23 cellular contexts compared by ENCODE assay signal in genomic region chr6:143267740-143268139, GRCh38.
"Had no signal": no experiment of that assay in that cellular context is flagged by ENCODE, and none has a peak within 500 bp of the region (broad histone marks: within the 10 kb centered on the region; RNA-seq: fewer than 3 reads in every experiment).

No MANE protein-coding gene starts in this region.

- H3K36me3 Mint-ChIP-seq: activated CD4-positive, alpha-beta memory T cell treated with anti-CD3 and anti-CD28 coated beads for 36 hours; mesothelial cell of epicardium had no signal

- H3K27me3 Mint-ChIP-seq: activated CD4-positive, alpha-beta memory T cell treated with anti-CD3 and anti-CD28 coated beads for 36 hours; activated naive CD8-positive, alpha-beta T cell treated with anti-CD3 and anti-CD28 coated beads for 36 hours; naive thymus-derived CD8-positive, alpha-beta T cell; stimulated activated naive CD8-positive, alpha-beta T cell treated with anti-CD3 and anti-CD28 coated beads, Interleukin-15, Interleukin-2, amounts not matched to agents 100 ng/mL and 50 ng/mL, for 24 hours had no signal

- DNase-seq: activated CD4-positive, alpha-beta memory T cell treated with anti-CD3 and anti-CD28 coated beads for 36 hours; activated CD4-positive, alpha-beta T cell treated with anti-CD3 and anti-CD28 coated beads for 48 hours; activated naive CD4-positive, alpha-beta T cell treated with Interleukin-2 at 50 U/mL for 16 hours; activated naive CD8-positive, alpha-beta T cell treated with anti-CD3 and anti-CD28 coated beads for 36 hours; activated T-cell treated with anti-CD3 and anti-CD28 coated beads, Interleukin-2, amount 50 U/mL, for 48 hours; amygdala; body of pancreas; cortex of kidney; foreskin keratinocyte; kidney glomerular epithelial cell; left ventricle myocardium inferior; naive thymus-derived CD8-positive, alpha-beta T cell; ovary; stimulated activated CD4-positive, alpha-beta T cell treated with anti-CD3 and anti-CD28 coated beads, Interleukin-1b, Interleukin-23, amount 100 ng/mL, for 48 hours; substantia nigra; T1000; tibial artery had no signal

- H3K4me1 ChIP-seq: body of pancreas, prostate gland had no signal

- H3K36me3 ChIP-seq: cardiac muscle cell, left ventricle myocardium inferior, ovary, prostate gland, tibial artery had no signal

- H3K4me1 Mint-ChIP-seq: activated naive CD8-positive, alpha-beta T cell treated with anti-CD3 and anti-CD28 coated beads for 36 hours; naive thymus-derived CD8-positive, alpha-beta T cell had no signal

- H3K9me3 ChIP-seq: body of pancreas, left ventricle myocardium inferior, ovary, prostate gland, tibial artery had no signal

- H3K27ac ChIP-seq: body of pancreas, cardiac muscle cell, epithelial cell of prostate, foreskin keratinocyte, left ventricle myocardium inferior, ovary, prostate gland had no signal

- H3K9me3 Mint-ChIP-seq: activated CD4-positive, alpha-beta memory T cell treated with anti-CD3 and anti-CD28 coated beads for 36 hours; activated naive CD8-positive, alpha-beta T cell treated with anti-CD3 and anti-CD28 coated beads for 36 hours; T-helper 1 cell treated with Interleukin-12 subunit alpha and Interleukin-12 subunit beta and Interleukin-4 antibody, amounts not matched to agents 30 μg/mL and 1 μg/mL, for 36 hours had no signal

- H3K27me3 ChIP-seq: body of pancreas, cardiac muscle cell, foreskin keratinocyte, ovary, tibial artery had no signal

- H3K4me3 Mint-ChIP-seq: activated CD4-positive, alpha-beta memory T cell treated with anti-CD3 and anti-CD28 coated beads for 36 hours; activated naive CD8-positive, alpha-beta T cell treated with anti-CD3 and anti-CD28 coated beads for 36 hours; mesothelial cell of epicardium; naive thymus-derived CD8-positive, alpha-beta T cell; stimulated activated naive CD8-positive, alpha-beta T cell treated with anti-CD3 and anti-CD28 coated beads, Interleukin-15, Interleukin-2, amounts not matched to agents 100 ng/mL and 50 ng/mL, for 24 hours; T-helper 1 cell treated with Interleukin-12 subunit alpha and Interleukin-12 subunit beta and Interleukin-4 antibody, amounts not matched to agents 30 μg/mL and 1 μg/mL, for 36 hours had no signal

- H3K4me3 ChIP-seq: body of pancreas, cardiac muscle cell, left ventricle myocardium inferior, ovary, prostate gland, tibial artery had no signal

- H3K27ac Mint-ChIP-seq: activated CD4-positive, alpha-beta memory T cell treated with anti-CD3 and anti-CD28 coated beads for 36 hours; activated naive CD8-positive, alpha-beta T cell treated with anti-CD3 and anti-CD28 coated beads for 36 hours; mesothelial cell of epicardium; naive thymus-derived CD8-positive, alpha-beta T cell; stimulated activated naive CD8-positive, alpha-beta T cell treated with anti-CD3 and anti-CD28 coated beads, Interleukin-15, Interleukin-2, amounts not matched to agents 100 ng/mL and 50 ng/mL, for 24 hours; T-helper 1 cell treated with Interleukin-12 subunit alpha and Interleukin-12 subunit beta and Interleukin-4 antibody, amounts not matched to agents 30 μg/mL and 1 μg/mL, for 36 hours had no signal

- ATAC-seq: body of pancreas; foreskin keratinocyte; naive thymus-derived CD8-positive, alpha-beta T cell had no signal
